ENCODE assay signal across 1 cellular context in genomic region chr15:81190922-81191507, GRCh38.
TF ChIP-seq lines count a peak whose summit lies in the region.

No MANE protein-coding gene starts in this region.

TF ChIP-seq in K562, 482 proteins besides CTCF, POLR2A, EP300 and RAD21 (continued from another document):
- TF ChIP-seq TOE1 (IDR thresholded peaks at IDR 0.05; ENCODE audit: borderline replicate concordance), result no peak
- TF ChIP-seq TOE1 (CRISPR knock-in tag; IDR thresholded peaks at IDR 0.05; ENCODE audit: borderline replicate concordance, low read depth), result no peak
- no peak for TF ChIP-seq NELFE (IDR thresholded peaks at IDR 0.05; ENCODE audit: insufficient read depth, insufficient read length)
- TF ChIP-seq ZNF282 (CRISPR knock-in tag; IDR thresholded peaks at IDR 0.05), result no peak
- no peak for TF ChIP-seq ARID3B (CRISPR knock-in tag; IDR thresholded peaks at IDR 0.05; ENCODE audit: borderline replicate concordance)
